In genomic region chr12:95182868-95183415, GRCh38 we compare ENCODE assay signal across 9 cellular contexts. TPM values are rescaled to one million over a fixed set of nuclear protein-coding genes. Genes with fewer than 3 reads are reported as not detected.
DNase-seq lines count a peak whose midpoint lies in the region; ATAC-seq lines count a peak whose summit lies in the region.
"Had no signal": no experiment of that assay in that cellular context is flagged by ENCODE, and none has a peak within 500 bp of the region (broad histone marks: within the 10 kb centered on the region; RNA-seq: fewer than 3 reads in every experiment).

No MANE protein-coding gene starts in this region.

- peak; percentile 85 for DNase-seq in A172 (ENCODE audit: low spot score)
- peak; percentile 72 for DNase-seq in RPMI7951 (ENCODE audit: low read depth)
- DNase-seq in fibroblast of peridontal ligament (ENCODE audit: extremely low read depth), result peak; percentile 76
- DNase-seq in GM19238 (ENCODE audit: insufficient read length, low spot score), result no peak
- DNase-seq: naive thymus-derived CD8-positive, alpha-beta T cell had no signal

- peak; percentile 63 for ATAC-seq in GM18870 (IDR thresholded peaks at IDR 0.05; ENCODE audit: unreplicated experiment)
- ATAC-seq in HG02840 (IDR thresholded peaks at IDR 0.05; ENCODE audit: low FRiP score, unreplicated experiment), result no peak
- no peak for ATAC-seq in HG02852 (IDR thresholded peaks at IDR 0.05; ENCODE audit: unreplicated experiment)
- no peak for ATAC-seq in GM18873 (IDR thresholded peaks at IDR 0.05; ENCODE audit: low FRiP score, unreplicated experiment)
- ATAC-seq: naive thymus-derived CD8-positive, alpha-beta T cell had no signal

RNA-seq across cellular contexts. Expression of gene FGD6, which starts 34.3 kb away (rescaled TPM):
- total RNA-seq in A172 (2014; rRNA removed; shearing (Covaris generic)), result 12.3 and 12.4 TPM in 2 replicates
- total RNA-seq in RPMI7951 (2014; rRNA removed; shearing (Covaris generic)), result 2.5 and 3.4 TPM in 2 replicates

RNA-seq across cellular contexts. Expression of gene VEZT, which starts 34.7 kb away (rescaled TPM):
- 82.6 and 104 TPM in 2 replicates for total RNA-seq in A172 (2014; rRNA removed; shearing (Covaris generic))
- 31.2 and 39.7 TPM in 2 replicates for total RNA-seq in RPMI7951 (2014; rRNA removed; shearing (Covaris generic))
